Comparison of ENCODE assay signal across 1 cellular context in genomic region chr3:48548731-48549705, GRCh38.
TF ChIP-seq lines count a peak whose summit lies in the region.

No MANE protein-coding gene starts in this region.

TF ChIP-seq in H1, 55 proteins besides CTCF, POLR2A, EP300 and RAD21:
- TF ChIP-seq RXRA (IDR thresholded peaks at IDR 0.05; ENCODE audit: insufficient read depth, low read depth, low read length) (no peak), MAX (IDR thresholded peaks at IDR 0.05) (peak; percentile 48; the same call in 1 of the 2 replicates), GABPA (IDR thresholded peaks at IDR 0.05; ENCODE audit: borderline replicate concordance, insufficient read depth, low read length) (peak; percentile 44; the same call in 1 of the 2 replicates), CHD2 (IDR thresholded peaks at IDR 0.05; ENCODE audit: low read length) (no peak), CREB1 (IDR thresholded peaks at IDR 0.05) (no peak), SIRT6 (IDR thresholded peaks at IDR 0.05; ENCODE audit: low read length) (no peak), BCL11A (IDR thresholded peaks at IDR 0.05; ENCODE audit: low read depth in 2 of 2, low read length in 2 of 2) (no peak), PHF8 (conservative IDR thresholded peaks at IDR 0.05; ENCODE audit: low read depth, low read length) (no peak), TEAD4 (IDR thresholded peaks at IDR 0.05; ENCODE audit: low read depth, low read length) (no peak)
TF ChIP-seq in H1: peak in this region for 2.
